ENCODE assay signal across 34 cellular contexts in the genomic region with DNA sequence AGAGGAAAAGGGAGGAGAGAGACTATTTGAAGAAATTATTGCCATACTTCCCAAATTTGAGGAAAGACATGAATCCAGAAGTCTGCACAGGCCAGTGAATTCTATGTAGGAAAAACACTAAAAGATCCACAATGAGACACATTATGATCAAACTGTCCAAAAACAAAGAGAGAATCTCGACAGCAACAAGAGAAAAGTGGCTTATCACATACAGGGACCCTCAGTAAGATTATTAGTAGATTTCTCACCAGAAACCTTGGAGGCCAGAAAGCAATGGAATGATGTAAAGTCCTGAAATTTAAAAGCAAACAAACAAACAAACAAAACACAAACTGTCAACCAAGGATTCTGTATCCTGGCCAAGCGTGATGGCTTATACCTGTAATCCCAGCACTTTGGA.
"Had no signal": no experiment of that assay in that cellular context is flagged by ENCODE, and none has a peak within 500 bp of the region (broad histone marks: within the 10 kb centered on the region; RNA-seq: fewer than 3 reads in every experiment).

No MANE protein-coding gene starts in this region.

- H3K4me3 ChIP-seq: MG63 had no signal

- H3K27me3 ChIP-seq: MG63 had no signal

- H3K36me3 ChIP-seq: MG63 had no signal

- DNase-seq: Karpas-422, Kasumi-1, MG63, MM.1S, MV-4-11, NCI-H1048, NCI-H1092, NCI-H1092 treated with DMSO at 0.1 percent for 48 hours, NCI-H1105, NCI-H1105 treated with DMSO at 0.1 percent for 48 hours, NCI-H1417, NCI-H1417 treated with DMSO at 0.1 percent for 48 hours, NCI-H1436, NCI-H1436 treated with DMSO at 0.1 percent for 48 hours, NCI-H146, NCI-H1694, NCI-H1694 treated with DMSO at 0.1 percent for 48 hours, NCI-H187, NCI-H187 treated with DMSO at 0.1 percent for 48 hours, NCI-H1930, NCI-H2029, NCI-H2029 treated with DMSO at 0.1 percent for 48 hours, NCI-H2081, NCI-H2081 treated with DMSO at 0.1 percent for 48 hours, NCI-H2107, NCI-H2171, NCI-H2171 treated with DMSO at 0.1 percent for 48 hours, NCI-H2227 treated with DMSO at 0.1 percent for 48 hours, NCI-H226, NCI-H345, NCI-H446, NCI-H446 treated with DMSO at 0.1 percent for 48 hours, NCI-H510A, NCI-H510A treated with DMSO at 0.1 percent for 48 hours had no signal
